Comparison of ENCODE assay signal across 23 cellular contexts in genomic region chr1:205576805-205577761, GRCh38. TPM values are rescaled to one million over a fixed set of nuclear protein-coding genes. Genes with fewer than 3 reads are reported as not detected.
A peak's percentile ranks its signal among the peaks of the same experiment; 100 is the strongest.
DNase-seq lines count a peak whose midpoint lies in the region; ATAC-seq, FAIRE-seq and TF ChIP-seq lines count a peak whose summit lies in the region.
"Had no signal": no experiment of that assay in that cellular context is flagged by ENCODE, and none has a peak within 500 bp of the region (broad histone marks: within the 10 kb centered on the region; RNA-seq: fewer than 3 reads in every experiment).

No MANE protein-coding gene starts in this region.

- H2AFZ ChIP-seq in H9 (ENCODE audit: low read length): no peak overlapping the region
- H2AFZ ChIP-seq in HepG2 (ENCODE audit: low read length): no peak overlapping the region
- no peak overlapping the region for H2AFZ ChIP-seq in GM23248

- no peak overlapping the region; the same call in 1 of the 2 replicates for H3K14ac ChIP-seq in H9 (ENCODE audit: insufficient read depth, low read length)

- H3K27ac ChIP-seq in H9 (ENCODE audit: insufficient read length, low read depth, low read length): no peak overlapping the region
- H3K27ac ChIP-seq in HepG2 (ENCODE audit: extremely low read length, insufficient read depth, low read length): no peak overlapping the region
- H3K27ac ChIP-seq in GM23248: no peak overlapping the region
- H3K27ac ChIP-seq: adrenal gland, breast epithelium had no signal

- H3K79me1 ChIP-seq in H9 (ENCODE audit: insufficient read depth, low read depth, low read length, poor library complexity, severe bottlenecking): no peaks in the 10 kb centered on the region

- H3K4me1 ChIP-seq in H9 (ENCODE audit: insufficient read depth, low read length) (no peaks in the 10 kb centered on the region; the same call in 1 of the 2 replicates), HepG2 (ENCODE audit: insufficient read depth, low read length) (peaks cover 12% of the 10 kb centered on the region), GM23248 (ENCODE audit: insufficient read depth) (no peaks in the 10 kb centered on the region)
- H3K4me1 ChIP-seq: breast epithelium had no signal

- H3K9ac ChIP-seq in H9 (ENCODE audit: extremely low read depth, insufficient read length, low read length): no peak overlapping the region
- H3K9ac ChIP-seq in HepG2 (ENCODE audit: insufficient read depth, low read depth, low read length): no peak overlapping the region
- no peak overlapping the region for H3K9ac ChIP-seq in GM23248

- H3K4me3 ChIP-seq in HepG2 (replicated peaks in 1 of 3; ENCODE audit: insufficient read depth in 1 of 3, low read depth in 2 of 3, low read length in 3 of 3) (no peak overlapping the region), GM23248 (no peak overlapping the region)
- H3K4me3 ChIP-seq: adrenal gland, breast epithelium had no signal

- no peak for TF ChIP-seq CTCF in H9 (conservative IDR thresholded peaks at IDR 0.05)
- no peak for TF ChIP-seq CTCF in HepG2 (CRISPR knock-in tag; IDR thresholded peaks at IDR 0.05)
- TF ChIP-seq CTCF in GM13977 (IDR thresholded peaks at IDR 0.05; ENCODE audit: extremely low read depth, insufficient read depth, missing control alignments): no peak

- TF ChIP-seq POLR2A in HepG2 (IDR thresholded peaks at IDR 0.05; ENCODE audit: insufficient read depth in 1 of 2, low read depth in 2 of 2, low read length in 2 of 2): no peak

- H3K27me3 Mint-ChIP-seq in H9 (ENCODE audit: low read depth): peaks cover 76% of the 10 kb centered on the region

- H3K9me3 ChIP-seq in H9 (ENCODE audit: control insufficient read depth, low read depth, low read length) (no peaks in the 10 kb centered on the region), HepG2 (ENCODE audit: low read length) (no peaks in the 10 kb centered on the region), GM23248 (ENCODE audit: low read depth) (no peaks in the 10 kb centered on the region)
- H3K9me3 ChIP-seq: adrenal gland, breast epithelium had no signal

- H2AK5ac ChIP-seq in H9 (ENCODE audit: insufficient read length, low read length): no peak overlapping the region

- TF ChIP-seq EP300 in HepG2 (IDR thresholded peaks at IDR 0.05; ENCODE audit: low read depth in 2 of 2, low read length in 2 of 2) (no peak), HepG2 (CRISPR knock-in tag; IDR thresholded peaks at IDR 0.05; ENCODE audit: borderline replicate concordance) (no peak)

- no peak overlapping the region for H3K23ac ChIP-seq in H9 (ENCODE audit: insufficient read length, low read depth, low read length)

- H3F3A ChIP-seq in GM23248 (ENCODE audit: insufficient read depth): no peaks in the 10 kb centered on the region

- H3K27ac Mint-ChIP-seq in H9: no peak overlapping the region; a peak in 1 of 7 replicates
- H3K27ac Mint-ChIP-seq: activated CD4-positive, alpha-beta T cell treated with anti-CD3 and anti-CD28 coated beads for 36 hours; memory B cell; stimulated activated naive CD8-positive, alpha-beta T cell treated with anti-CD3 and anti-CD28 coated beads, Interleukin-15, Interleukin-2, amounts not matched to agents 100 ng/mL and 50 ng/mL, for 24 hours had no signal

- intact Hi-C loops in HepG2 (cut with micrococcal nuclease; ENCODE audit: unreplicated experiment): no loop called here

- no peak overlapping the region for H2BK5ac ChIP-seq in H9 (ENCODE audit: insufficient read length, low read length)

- in situ Hi-C loops in HepG2 (cut with HindIII; ENCODE audit: extremely low pct_ligation_motif_present, low pct_unique_long_range_greater_than_20kb): no loop called here
- in situ Hi-C loops in GM13977 (cut with MboI; ENCODE audit: low pct_unique_long_range_greater_than_20kb, low sequenced_read_pairs, unreplicated experiment): no loop called here
- in situ Hi-C loops in GM23248 (cut with MboI): no loop called here

- no peaks in the 10 kb centered on the region for H3K9me2 ChIP-seq in GM23248 (ENCODE audit: insufficient read depth)

- H3K4ac ChIP-seq in H9 (ENCODE audit: low read depth, low read length): no peak overlapping the region

- peak; percentile 27 for DNase-seq in H9
- DNase-seq in activated CD8-positive, alpha-beta memory T cell treated with anti-CD3 and anti-CD28 coated beads, Interleukin-2, amount 50 U/mL, for 48 hours: peak; percentile 42
- DNase-seq in HepG2 (ENCODE audit: low spot score): no peak
- peak; percentile 14 for DNase-seq in stimulated activated CD8-positive, alpha-beta memory T cell treated with anti-CD3 and anti-CD28 coated beads, Interleukin-4, amount 100 ng/mL, for 48 hours
- DNase-seq in GM13977 (ENCODE audit: low spot score): no peak
- DNase-seq in DMS 273 treated with DMSO at 0.1 percent for 48 hours (lab: John Stamatoyannopoulos, UW): no peak
- no peak for DNase-seq in GM23248
- DNase-seq: activated CD4-positive, alpha-beta T cell treated with anti-CD3 and anti-CD28 coated beads for 36 hours; AML-193; EL; kidney glomerular epithelial cell; naive thymus-derived CD8-positive, alpha-beta T cell; NCI-H1694; NCI-H2171 treated with DMSO at 0.1 percent for 48 hours; NCI-H526 treated with DMSO at 0.1 percent for 48 hours; small intestine; stimulated activated CD4-positive, alpha-beta T cell treated with anti-CD3 and anti-CD28 coated beads, Interleukin-2, amount 100 ng/mL, for 48 hours had no signal

- H3K9me3 Mint-ChIP-seq in H9: no peaks in the 10 kb centered on the region
- H3K9me3 Mint-ChIP-seq: memory B cell; naive thymus-derived CD8-positive, alpha-beta T cell; stimulated activated naive CD8-positive, alpha-beta T cell treated with anti-CD3 and anti-CD28 coated beads, Interleukin-15, Interleukin-2, amounts not matched to agents 100 ng/mL and 50 ng/mL, for 24 hours had no signal

- no peak overlapping the region for H2BK12ac ChIP-seq in H9 (ENCODE audit: insufficient read length, low read depth, low read length)

- no peak overlapping the region for H2BK15ac ChIP-seq in H9 (ENCODE audit: low read depth, low read length)

- FAIRE-seq in HepG2 (lab: Jason Lieb, UNC): no peak
- FAIRE-seq: frontal cortex, small intestine had no signal

- WGBS in H9 (ENCODE audit: extremely low coverage, insufficient read length, low lambda C conversion rate): no CpG with 5 or more reads among the region's 22 CpGs
- 33% methylated on average over 18 of the region's 22 CpGs for WGBS in HepG2 (ENCODE audit: low lambda C conversion rate)
- 32 to 36% methylated on average over 22 of the region's 22 CpGs for WGBS in GM23248 (ENCODE audit: low coverage in 1 of 2, low lambda C conversion rate in 2 of 2, missing lambda C conversion rate in 2 of 2), 2 experiments

- no peak overlapping the region; a peak in 1 of 5 replicates for H3K4me3 Mint-ChIP-seq in H9
- H3K4me3 Mint-ChIP-seq: activated CD4-positive, alpha-beta T cell treated with anti-CD3 and anti-CD28 coated beads for 36 hours; memory B cell; naive thymus-derived CD8-positive, alpha-beta T cell; stimulated activated naive CD8-positive, alpha-beta T cell treated with anti-CD3 and anti-CD28 coated beads, Interleukin-15, Interleukin-2, amounts not matched to agents 100 ng/mL and 50 ng/mL, for 24 hours had no signal

- H4K5ac ChIP-seq in H9 (ENCODE audit: insufficient read length, low read depth, low read length): no peak overlapping the region

- no peaks in the 10 kb centered on the region for H3K23me2 ChIP-seq in H9 (ENCODE audit: insufficient read length, low read depth, low read length, poor library complexity, severe bottlenecking)

- no peak overlapping the region for H2BK120ac ChIP-seq in H9 (ENCODE audit: low read depth, low read length, poor library complexity, severe bottlenecking)

- no TSS peak for BruUV-seq in HepG2 (replicated peaks; lab: Mats Ljungman, UMichigan)

- H2BK20ac ChIP-seq in H9 (ENCODE audit: low read depth, low read length, poor library complexity, severe bottlenecking): no peak overlapping the region

- H3T11ph ChIP-seq in H9 (ENCODE audit: low read length): no peak overlapping the region

- H4K8ac ChIP-seq in H9 (replicated peaks; ENCODE audit: insufficient read length, low read depth, low read length): peak overlapping the region; percentile 22

- peak; percentile 62 for ATAC-seq in HepG2
- ATAC-seq: activated CD4-positive, alpha-beta T cell treated with anti-CD3 and anti-CD28 coated beads for 36 hours; naive thymus-derived CD8-positive, alpha-beta T cell; Right ventricle myocardium inferior had no signal

- H3K36me3 Mint-ChIP-seq in H9 (ENCODE audit: insufficient read depth in 1 of 3, low read depth in 3 of 3): no peaks in the 10 kb centered on the region
- H3K36me3 Mint-ChIP-seq: memory B cell; naive thymus-derived CD8-positive, alpha-beta T cell had no signal

- H3K36me3 ChIP-seq in HepG2 (replicated peaks in 1 of 2; ENCODE audit: control insufficient read depth in 1 of 2, insufficient read depth in 2 of 2, low read length in 2 of 2) (no peaks in the 10 kb centered on the region), GM23248 (ENCODE audit: low read depth) (no peaks in the 10 kb centered on the region)
- H3K36me3 ChIP-seq: adrenal gland, breast epithelium had no signal

- POLR2A ChIA-PET in HepG2 (lab: Yijun Ruan, JAX): no interaction called here

- no peaks in the 10 kb centered on the region for H3K79me2 ChIP-seq in H9 (ENCODE audit: insufficient read depth, low read length)
- no peaks in the 10 kb centered on the region for H3K79me2 ChIP-seq in HepG2 (ENCODE audit: insufficient read depth, low read length)
- no peaks in the 10 kb centered on the region for H3K79me2 ChIP-seq in GM23248 (ENCODE audit: insufficient read depth)

- H3K56ac ChIP-seq in H9 (ENCODE audit: insufficient read length, low read depth, low read length): no peak overlapping the region

- H4K20me1 ChIP-seq in H9 (ENCODE audit: control insufficient read depth, insufficient read depth, insufficient read length) (no peaks in the 10 kb centered on the region), HepG2 (ENCODE audit: insufficient read depth, low read length) (no peaks in the 10 kb centered on the region), GM23248 (ENCODE audit: insufficient read depth) (no peaks in the 10 kb centered on the region)

- H3K27me3 ChIP-seq in H9 (ENCODE audit: insufficient read depth, low read length) (no peaks in the 10 kb centered on the region; the same call in 1 of the 2 replicates), HepG2 (ENCODE audit: control insufficient read depth in 1 of 2, insufficient read depth in 2 of 2, low read length in 2 of 2) (peaks cover 16 to 80% of the 10 kb centered on the region in 2 experiments), GM23248 (replicated peaks; ENCODE audit: insufficient read depth) (peaks cover 72% of the 10 kb centered on the region)
- H3K27me3 ChIP-seq: adrenal gland, breast epithelium had no signal

- CTCF ChIA-PET in HepG2 (lab: Yijun Ruan, JAX; ENCODE audit: low intra/inter-chr PET ratio, low total read pairs): no interaction called here

- H4K91ac ChIP-seq in H9 (ENCODE audit: insufficient read length, low read depth, low read length): no peak overlapping the region

- no peak for TF ChIP-seq RAD21 in HepG2 (CRISPR knock-in tag; IDR thresholded peaks at IDR 0.05)

- H3K18ac ChIP-seq in H9 (ENCODE audit: insufficient read length, low read depth, low read length): no peak overlapping the region

- peaks cover 22 to 31% of the 10 kb centered on the region in 2 experiments for H3K4me1 Mint-ChIP-seq in H9
- H3K4me1 Mint-ChIP-seq: activated CD4-positive, alpha-beta T cell treated with anti-CD3 and anti-CD28 coated beads for 36 hours had no signal

- H3K4me2 ChIP-seq in H9 (ENCODE audit: insufficient read depth, insufficient read length, low read length) (no peak overlapping the region), HepG2 (ENCODE audit: low read depth, low read length) (no peak overlapping the region), GM23248 (ENCODE audit: unreplicated experiment) (no peak overlapping the region)

RNA-seq across cellular contexts. Expression of gene ELK4, which starts 54.7 kb away (rescaled TPM):
- total RNA-seq in H9 (2021) (28.7 and 31.2 TPM in 2 replicates), HepG2 (2016; rRNA removed; fragmentation: Illumina TruSeq; extraction: Trizol) (13.1 and 15.0 TPM in 2 replicates)
- total RNA-seq in HepG2 (2016; cell fraction: cytosol; rRNA removed; fragmentation: Illumina TruSeq; extraction: Trizol; ENCODE audit: low read depth): 17.4 and 18.2 TPM in 2 replicates
- total RNA-seq in HepG2 (2016; cell fraction: insoluble cytoplasmic fraction; rRNA removed; fragmentation: Illumina TruSeq; extraction: Trizol): 12.5 and 14.4 TPM in 2 replicates
- total RNA-seq in HepG2 (2016; cell fraction: membrane; rRNA removed; fragmentation: Illumina TruSeq; extraction: Trizol): 27.6 and 35.3 TPM in 2 replicates
- 14.7 and 15.8 TPM in 2 replicates for total RNA-seq in HepG2 (2016; cell fraction: nucleus; rRNA removed; fragmentation: Illumina TruSeq; extraction: Trizol)
- polyA plus RNA-seq in HepG2 (2011; rRNA removed) (6.8 and 8.3 TPM in 2 replicates), GM23248 (2016; fragmentation: Nextera tagmentation; extraction: Ambion mirVana) (4.4 and 5.1 TPM in 2 replicates)
- polyA plus RNA-seq in HepG2 (2011; cell fraction: cytosol; rRNA removed): 2.3 and 3.5 TPM in 2 replicates
- 11.0 and 12.1 TPM in 2 replicates for polyA plus RNA-seq in HepG2 (2011; cell fraction: nucleus; rRNA removed)
- polyA plus RNA-seq in HepG2 (2012): 9.9 and 11.2 TPM in 2 replicates
- polyA plus RNA-seq in HepG2 (2016; cell fraction: cytosol; fragmentation: Illumina TruSeq; extraction: Trizol; ENCODE audit: low read depth): 9.0 and 9.8 TPM in 2 replicates
- polyA plus RNA-seq in HepG2 (2016; cell fraction: insoluble cytoplasmic fraction; fragmentation: Illumina TruSeq; extraction: Trizol; ENCODE audit: low read depth): 12.2 TPM in 2 replicates
- 15.0 TPM in 2 replicates for polyA plus RNA-seq in HepG2 (2016; cell fraction: membrane; fragmentation: Illumina TruSeq; extraction: Trizol; ENCODE audit: low read depth)
- polyA plus RNA-seq in HepG2 (2016; cell fraction: nucleus; fragmentation: Illumina TruSeq; extraction: Trizol; ENCODE audit: insufficient read depth, low read depth): 20.1 and 20.3 TPM in 2 replicates
- 12.0 and 30.8 TPM in 2 replicates for polyA minus RNA-seq in HepG2 (2011; rRNA and poly(A)+ RNA removed; ENCODE audit: low replicate concordance)
- 11.9 and 12.8 TPM in 2 replicates for polyA minus RNA-seq in HepG2 (2011; cell fraction: cytosol; rRNA and poly(A)+ RNA removed)
- polyA minus RNA-seq in HepG2 (2011; cell fraction: nucleus; rRNA and poly(A)+ RNA removed): 21.0 and 22.3 TPM in 2 replicates
- total RNA-seq in GM23248 (2014; rRNA removed; shearing (Covaris generic)): 15.2 and 16.4 TPM in 2 replicates

Comparison
In these comparisons a context has a peak if more than half of its experiments do, and no peak if none do; other contexts are left out.
1. DNase-seq: peak in H9 (single experiment), activated CD8-positive, alpha-beta memory T cell treated with anti-CD3 and anti-CD28 coated beads, Interleukin-2, amount 50 U/mL, for 48 hours (single experiment) and stimulated activated CD8-positive, alpha-beta memory T cell treated with anti-CD3 and anti-CD28 coated beads, Interleukin-4, amount 100 ng/mL, for 48 hours (single experiment); none in HepG2 (single experiment), GM13977 (single experiment), DMS 273 treated with DMSO at 0.1 percent for 48 hours (single experiment) and GM23248 (single experiment).